ENCODE assay signal across 7 cellular contexts in genomic region chr13:52454825-52455676, GRCh38. TPM values are rescaled to one million over a fixed set of nuclear protein-coding genes. Genes with fewer than 3 reads are reported as not detected.
A peak's percentile ranks its signal among the peaks of the same experiment; 100 is the strongest.
DNase-seq lines count a peak whose midpoint lies in the region; ATAC-seq and TF ChIP-seq lines count a peak whose summit lies in the region.

CKAP2 (plus strand) TSS chr13:52455478; CDS start chr13:52455557, 79 bp downstream.

- DNase-seq in NCI-H2029 (lab: John Stamatoyannopoulos, UW), result peak; percentile 78
- peak; percentile 85 for DNase-seq in T-helper 22 cell (ENCODE audit: low read depth)
- peak; percentile 84 for DNase-seq in astrocyte of the cerebellum (ENCODE audit: low read depth)
- peak; percentile 95 for DNase-seq in hepatic stellate cell (ENCODE audit: low spot score)
- DNase-seq in renal cortical epithelial cell (ENCODE audit: low read depth), result peak; percentile 88

- in situ Hi-C loops in astrocyte of the cerebellum (cut with HindIII; ENCODE audit: low sequenced_read_pairs), result no loop called here

- peak within 1 kb of the TSS; percentile 76 for H3K4me3 ChIP-seq in astrocyte of the cerebellum (ENCODE audit: low read depth, low read length)

- no peak for TF ChIP-seq CTCF in astrocyte of the cerebellum (IDR thresholded peaks at IDR 0.05; ENCODE audit: low read depth, low read length, missing control alignments)

- peak; percentile 79 for ATAC-seq in GM18505 (IDR thresholded peaks at IDR 0.05; ENCODE audit: unreplicated experiment)
- peak; percentile 76 for ATAC-seq in HG02973 (IDR thresholded peaks at IDR 0.05; ENCODE audit: unreplicated experiment)

- peak; percentile 85 for TF ChIP-seq POLR2A in GM18505 (IDR thresholded peaks at IDR 0.05; ENCODE audit: borderline replicate concordance, extremely low read depth, insufficient read depth, insufficient read length)

RNA-seq across cellular contexts. Expression of gene CKAP2, which starts in this region (rescaled TPM):
- total RNA-seq in renal cortical epithelial cell, result 18.1 and 34.2 TPM in 2 replicates

Comparison
In these comparisons a context has a peak if more than half of its experiments do, and no peak if none do; other contexts are left out.
1. Peak in every context shown above with its lines: DNase-seq, ATAC-seq and H3K4me3 ChIP-seq.